In the genomic region with DNA sequence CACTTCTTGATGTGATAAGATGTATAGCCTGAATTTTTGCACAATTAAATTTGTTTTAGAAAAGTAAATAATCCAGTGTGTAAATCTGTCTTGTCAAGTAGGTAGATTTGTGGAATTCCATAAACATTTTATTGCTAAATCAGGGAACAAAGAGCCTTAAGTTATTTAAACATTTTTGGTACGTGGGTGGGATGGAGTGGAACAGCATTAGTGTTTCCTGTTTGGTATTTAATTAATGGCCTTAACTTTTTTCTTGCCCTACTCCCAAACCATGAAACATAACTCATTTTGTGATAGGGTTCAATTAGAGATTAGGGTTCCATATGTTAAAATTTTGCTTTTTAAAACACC, we compare ENCODE assay signal across 29 cellular contexts.
"Had no signal": no experiment of that assay in that cellular context is flagged by ENCODE, and none has a peak within 500 bp of the region (broad histone marks: within the 10 kb centered on the region; RNA-seq: fewer than 3 reads in every experiment).

No MANE protein-coding gene starts in this region.

- H3K4me3 Mint-ChIP-seq: activated CD4-positive, alpha-beta memory T cell treated with anti-CD3 and anti-CD28 coated beads, Interleukin-2, amount 10 ng/mL, durations not matched to agents 7 days and 5 days; activated CD4-positive, alpha-beta T cell treated with anti-CD3 and anti-CD28 coated beads, Interleukin-2, amount 10 ng/mL, durations not matched to agents 7 days and 5 days; activated naive CD4-positive, alpha-beta T cell treated with anti-CD3 and anti-CD28 coated beads for 36 hours; activated naive CD8-positive, alpha-beta T cell treated with anti-CD3 and anti-CD28 coated beads for 36 hours; immature natural killer cell; memory B cell; naive thymus-derived CD4-positive, alpha-beta T cell; type B pancreatic cell had no signal

- DNase-seq: activated CD4-positive, alpha-beta memory T cell treated with anti-CD3 and anti-CD28 coated beads, Interleukin-2, amount 10 ng/mL, durations not matched to agents 7 days and 5 days; activated CD4-positive, alpha-beta T cell treated with anti-CD3 and anti-CD28 coated beads for 1 hour; activated CD4-positive, alpha-beta T cell treated with anti-CD3 and anti-CD28 coated beads, Interleukin-2, amount 10 ng/mL, durations not matched to agents 7 days and 5 days; activated CD8-positive, alpha-beta memory T cell treated with anti-CD3 and anti-CD28 coated beads, Interleukin-2, amount 50 U/mL, for 48 hours; activated effector memory CD4-positive, alpha-beta T cell treated with anti-CD3 and anti-CD28 coated beads, Interleukin-2, amount 50 U/mL, for 16 hours; activated naive CD4-positive, alpha-beta T cell treated with anti-CD3 and anti-CD28 coated beads for 36 hours; activated naive CD8-positive, alpha-beta T cell treated with anti-CD3 and anti-CD28 coated beads for 36 hours; adrenal gland; head of caudate nucleus; hypothalamus; immature natural killer cell; kidney; left colon; midbrain; naive thymus-derived CD4-positive, alpha-beta T cell; stimulated activated CD4-positive, alpha-beta T cell treated with anti-CD3 and anti-CD28 coated beads, Interleukin-12 subunit alpha, Interleukin-12 subunit beta, amount 100 ng/mL, for 4 hours; stimulated activated CD4-positive, alpha-beta T cell treated with anti-CD3 and anti-CD28 coated beads, Interleukin-4, amount 100 ng/mL, for 1 hour; stimulated activated naive CD8-positive, alpha-beta T cell treated with anti-CD3 and anti-CD28 coated beads, Interleukin-15, Interleukin-2, amounts not matched to agents 100 U/mL and 50 U/mL, for 24 hours; T-helper 9 cell; testis; uterus; WERI-Rb-1 had no signal

- H3K27me3 Mint-ChIP-seq: activated CD4-positive, alpha-beta memory T cell treated with anti-CD3 and anti-CD28 coated beads, Interleukin-2, amount 10 ng/mL, durations not matched to agents 7 days and 5 days; activated CD4-positive, alpha-beta T cell treated with anti-CD3 and anti-CD28 coated beads, Interleukin-2, amount 10 ng/mL, durations not matched to agents 7 days and 5 days; activated naive CD8-positive, alpha-beta T cell treated with anti-CD3 and anti-CD28 coated beads for 36 hours; memory B cell; naive thymus-derived CD4-positive, alpha-beta T cell; type B pancreatic cell had no signal

- H3K9me3 ChIP-seq: adrenal gland, ascending aorta, testis, uterus had no signal

- H3K36me3 ChIP-seq: adrenal gland, ascending aorta, uterus, WERI-Rb-1 had no signal

- ATAC-seq: left colon; naive thymus-derived CD4-positive, alpha-beta T cell; stimulated activated naive CD8-positive, alpha-beta T cell treated with anti-CD3 and anti-CD28 coated beads, Interleukin-15, Interleukin-2, amounts not matched to agents 100 U/mL and 50 U/mL, for 24 hours had no signal

- H3K27ac Mint-ChIP-seq: activated CD4-positive, alpha-beta memory T cell treated with anti-CD3 and anti-CD28 coated beads, Interleukin-2, amount 10 ng/mL, durations not matched to agents 7 days and 5 days; activated CD4-positive, alpha-beta T cell treated with anti-CD3 and anti-CD28 coated beads, Interleukin-2, amount 10 ng/mL, durations not matched to agents 7 days and 5 days; activated naive CD4-positive, alpha-beta T cell treated with anti-CD3 and anti-CD28 coated beads for 36 hours; activated naive CD8-positive, alpha-beta T cell treated with anti-CD3 and anti-CD28 coated beads for 36 hours; memory B cell; naive thymus-derived CD4-positive, alpha-beta T cell; type B pancreatic cell had no signal

- H3K27me3 ChIP-seq: adrenal gland, ascending aorta, testis, uterus had no signal

- H3K4me1 ChIP-seq: uterus had no signal

- H3K4me3 ChIP-seq: adrenal gland, ascending aorta, coronary artery, skin epidermis, testis, uterus had no signal

- FAIRE-seq: endothelial cell of umbilical vein, kidney, TTC549 had no signal

- H3K27ac ChIP-seq: adrenal gland, ascending aorta, coronary artery, skin epidermis, testis, uterus, WERI-Rb-1 had no signal
